In the genomic region with DNA sequence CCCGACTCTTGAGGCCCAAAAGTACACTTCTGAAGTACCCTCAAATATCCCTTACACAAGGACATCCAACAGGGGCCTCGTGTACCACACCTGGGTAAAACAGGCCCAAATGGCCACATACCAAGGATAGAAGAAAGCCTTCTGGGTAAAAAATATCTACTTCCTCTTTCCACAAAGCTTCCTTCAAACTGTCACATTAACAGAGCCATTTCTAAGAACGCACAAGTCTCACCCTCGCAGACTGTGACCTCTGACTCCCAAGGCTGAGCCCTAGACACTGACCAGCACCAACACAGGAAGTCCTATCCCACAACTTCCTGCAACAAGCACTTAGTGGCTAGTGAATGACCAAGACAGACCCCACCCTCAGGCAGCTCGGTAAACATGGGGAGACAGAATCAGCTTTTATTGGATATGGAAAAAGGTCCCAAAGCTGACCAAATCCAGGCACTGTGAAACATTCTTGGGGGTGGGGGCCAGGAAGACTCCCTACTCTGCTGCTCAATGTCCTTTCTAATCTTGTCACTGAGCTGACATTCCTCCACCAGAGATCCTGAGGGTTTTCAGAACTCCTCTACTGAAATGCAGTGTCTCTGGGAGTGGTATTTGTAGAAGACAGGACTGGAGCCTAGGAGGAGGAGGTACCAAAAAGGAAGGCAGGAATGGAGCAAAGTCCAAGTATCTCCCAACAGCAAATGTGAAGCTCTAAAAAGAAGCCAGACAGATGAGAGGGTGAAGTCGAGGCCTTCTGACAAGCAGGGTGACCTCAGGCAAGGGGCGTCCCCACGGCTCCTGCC, we compare ENCODE assay signal across 9 cellular contexts. TPM values are rescaled to one million over a fixed set of nuclear protein-coding genes. Genes with fewer than 3 reads are reported as not detected.
DNase-seq lines count a peak whose midpoint lies in the region; ATAC-seq, FAIRE-seq and TF ChIP-seq lines count a peak whose summit lies in the region.
"Had no signal": no experiment of that assay in that cellular context is flagged by ENCODE, and none has a peak within 500 bp of the region (broad histone marks: within the 10 kb centered on the region; RNA-seq: fewer than 3 reads in every experiment).

No MANE protein-coding gene starts in this region.

- H3K36me3 ChIP-seq in astrocyte (ENCODE audit: insufficient read depth, low read length) (peaks cover 30% of the 10 kb centered on the region), liver (ENCODE audit: control insufficient read depth in 4 of 4, insufficient read depth in 3 of 4, low read depth in 1 of 4, low read length in 3 of 4) (peaks cover 3 to 22% (median 16%) of the 10 kb centered on the region in 4 donors)

- H3K4me3 ChIP-seq in astrocyte (ENCODE audit: insufficient read depth, low read depth, low read length): no peak overlapping the region
- no peak overlapping the region for H3K4me3 ChIP-seq in liver (ENCODE audit: low read depth in 1 of 3, low read length in 3 of 3)

- H3K79me2 ChIP-seq in astrocyte (ENCODE audit: insufficient read depth, low read length): peaks cover 85% of the 10 kb centered on the region

- no peak for ATAC-seq in GM19395 (IDR thresholded peaks at IDR 0.05; ENCODE audit: unreplicated experiment)

- peak overlapping the region; percentile 92 for H3K27ac ChIP-seq in astrocyte (ENCODE audit: low read depth, low read length)
- H3K27ac ChIP-seq in liver (ENCODE audit: low read depth in 1 of 2, low read length in 2 of 2): peak overlapping the region; percentile 72 to 84

- H3K36me3 Mint-ChIP-seq in astrocyte (ENCODE audit: low read depth, unreplicated experiment): peaks cover 26% of the 10 kb centered on the region
- H3K36me3 Mint-ChIP-seq in type B pancreatic cell: peaks cover 38% of the 10 kb centered on the region

- in situ Hi-C loops in KBM-7 (cut with MboI; ENCODE audit: low pct_unique_long_range_greater_than_20kb, low sequenced_read_pairs): no loop called here

- peak overlapping the region; percentile 87 for H3K4me2 ChIP-seq in astrocyte (ENCODE audit: low read length)

- no peaks in the 10 kb centered on the region for H3K9me3 ChIP-seq in astrocyte (ENCODE audit: insufficient read depth, low read depth, low read length)
- H3K9me3 ChIP-seq in liver (ENCODE audit: control insufficient read depth in 4 of 4, low read length in 3 of 4): no peaks in the 10 kb centered on the region

- no peak for TF ChIP-seq CTCF in astrocyte (IDR thresholded peaks at IDR 0.05; ENCODE audit: insufficient read depth, low read depth, low read length)
- TF ChIP-seq CTCF in liver (IDR thresholded peaks at IDR 0.05; ENCODE audit: low read depth, low read length, missing input control): no peak
- no peak for TF ChIP-seq CTCF in type B pancreatic cell (conservative IDR thresholded peaks at IDR 0.05)

- H3K27me3 ChIP-seq in astrocyte (ENCODE audit: insufficient read depth, low read length) (no peaks in the 10 kb centered on the region), liver (ENCODE audit: control insufficient read depth in 4 of 4, insufficient read depth in 4 of 4, low read length in 3 of 4) (no peaks in the 10 kb centered on the region)

- H3K4me1 ChIP-seq in astrocyte (ENCODE audit: insufficient read depth, low read length) (peaks cover 73% of the 10 kb centered on the region), liver (ENCODE audit: control insufficient read depth in 4 of 4, insufficient read depth in 4 of 4, low read length in 3 of 4) (peaks cover 6 to 30% (median 15%) of the 10 kb centered on the region in 4 donors)

- H3K4me1 Mint-ChIP-seq in astrocyte (ENCODE audit: low read depth, unreplicated experiment) (peaks cover 87% of the 10 kb centered on the region), type B pancreatic cell (ENCODE audit: unreplicated experiment) (peaks cover 74% of the 10 kb centered on the region)

- H3K27ac Mint-ChIP-seq in astrocyte (ENCODE audit: unreplicated experiment) (peak overlapping the region; percentile 100), type B pancreatic cell (peak overlapping the region; percentile 92)

- H3K9me3 Mint-ChIP-seq in astrocyte (ENCODE audit: unreplicated experiment): no peaks in the 10 kb centered on the region
- H3K9me3 Mint-ChIP-seq in type B pancreatic cell: no peaks in the 10 kb centered on the region

- DNase-seq in AG20443 (ENCODE audit: low spot score) (peak; percentile 33), KBM-7 (peak; percentile 70), astrocyte (ENCODE audit: low read depth) (peak; percentile 57), type B pancreatic cell (ENCODE audit: extremely low spot score, unreplicated experiment) (no peak), NCI-H69 (lab: John Stamatoyannopoulos, UW) (no peak), NCI-H446 treated with DMSO at 0.1 percent for 48 hours (lab: John Stamatoyannopoulos, UW) (no peak)

- no peak for TF ChIP-seq RAD21 in liver (IDR thresholded peaks at IDR 0.05)

- 64% methylated on average over 8 of the region's 8 CpGs for WGBS in liver

- peak overlapping the region; percentile 83 for H3K9ac ChIP-seq in astrocyte (ENCODE audit: low read length)
- no peak overlapping the region for H3K9ac ChIP-seq in liver (ENCODE audit: low read depth in 1 of 2, low read length in 2 of 2)

- H3K4me3 Mint-ChIP-seq in astrocyte (ENCODE audit: unreplicated experiment) (peak overlapping the region; percentile 52), type B pancreatic cell (peak overlapping the region; percentile 65)

- no peak for FAIRE-seq in astrocyte (lab: Jason Lieb, UNC)
- FAIRE-seq: bronchial epithelial cell had no signal

- no peak overlapping the region for H2AFZ ChIP-seq in astrocyte (ENCODE audit: low read depth, low read length)

- H4K20me1 ChIP-seq in astrocyte (ENCODE audit: insufficient read depth, low read length): peaks cover 13% of the 10 kb centered on the region

- H3K27me3 Mint-ChIP-seq in astrocyte (ENCODE audit: low read depth, unreplicated experiment): no peaks in the 10 kb centered on the region
- H3K27me3 Mint-ChIP-seq in type B pancreatic cell: no peaks in the 10 kb centered on the region

TF ChIP-seq in liver, 16 proteins besides CTCF, POLR2A, EP300 and RAD21:
- TF ChIP-seq EGR1 (IDR thresholded peaks at IDR 0.05; ENCODE audit: low read depth in 2 of 2): peak in 1 of 2 donors; percentile 35
- TF ChIP-seq, protein P1, sequence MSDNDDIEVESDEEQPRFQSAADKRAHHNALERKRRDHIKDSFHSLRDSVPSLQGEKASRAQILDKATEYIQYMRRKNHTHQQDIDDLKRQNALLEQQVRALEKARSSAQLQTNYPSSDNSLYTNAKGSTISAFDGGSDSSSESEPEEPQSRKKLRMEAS (IDR thresholded peaks at IDR 0.05): peak; percentile 61
- no peak for TF ChIP-seq TAF1 (conservative IDR thresholded peaks at IDR 0.05)
- TF ChIP-seq FOXA2 (IDR thresholded peaks at IDR 0.05): no peak
- TF ChIP-seq, protein P2, sequence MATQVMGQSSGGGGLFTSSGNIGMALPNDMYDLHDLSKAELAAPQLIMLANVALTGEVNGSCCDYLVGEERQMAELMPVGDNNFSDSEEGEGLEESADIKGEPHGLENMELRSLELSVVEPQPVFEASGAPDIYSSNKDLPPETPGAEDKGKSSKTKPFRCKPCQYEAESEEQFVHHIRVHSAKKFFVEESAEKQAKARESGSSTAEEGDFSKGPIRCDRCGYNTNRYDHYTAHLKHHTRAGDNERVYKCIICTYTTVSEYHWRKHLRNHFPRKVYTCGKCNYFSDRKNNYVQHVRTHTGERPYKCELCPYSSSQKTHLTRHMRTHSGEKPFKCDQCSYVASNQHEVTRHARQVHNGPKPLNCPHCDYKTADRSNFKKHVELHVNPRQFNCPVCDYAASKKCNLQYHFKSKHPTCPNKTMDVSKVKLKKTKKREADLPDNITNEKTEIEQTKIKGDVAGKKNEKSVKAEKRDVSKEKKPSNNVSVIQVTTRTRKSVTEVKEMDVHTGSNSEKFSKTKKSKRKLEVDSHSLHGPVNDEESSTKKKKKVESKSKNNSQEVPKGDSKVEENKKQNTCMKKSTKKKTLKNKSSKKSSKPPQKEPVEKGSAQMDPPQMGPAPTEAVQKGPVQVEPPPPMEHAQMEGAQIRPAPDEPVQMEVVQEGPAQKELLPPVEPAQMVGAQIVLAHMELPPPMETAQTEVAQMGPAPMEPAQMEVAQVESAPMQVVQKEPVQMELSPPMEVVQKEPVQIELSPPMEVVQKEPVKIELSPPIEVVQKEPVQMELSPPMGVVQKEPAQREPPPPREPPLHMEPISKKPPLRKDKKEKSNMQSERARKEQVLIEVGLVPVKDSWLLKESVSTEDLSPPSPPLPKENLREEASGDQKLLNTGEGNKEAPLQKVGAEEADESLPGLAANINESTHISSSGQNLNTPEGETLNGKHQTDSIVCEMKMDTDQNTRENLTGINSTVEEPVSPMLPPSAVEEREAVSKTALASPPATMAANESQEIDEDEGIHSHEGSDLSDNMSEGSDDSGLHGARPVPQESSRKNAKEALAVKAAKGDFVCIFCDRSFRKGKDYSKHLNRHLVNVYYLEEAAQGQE (IDR thresholded peaks at IDR 0.05): peak; percentile 17
- TF ChIP-seq HNF4A (conservative IDR thresholded peaks at IDR 0.05): peak in 1 of 2 donors; percentile 49
- peak; percentile 61 to 80 for TF ChIP-seq GABPA (IDR thresholded peaks at IDR 0.05 in 1 of 2, conservative IDR thresholded peaks at IDR 0.05 in 1 of 2)
- peak; percentile 33 to 43 for TF ChIP-seq RXRA (IDR thresholded peaks at IDR 0.05)
- peak; percentile 51 for TF ChIP-seq SP1 (IDR thresholded peaks at IDR 0.05)
- peak; percentile 97 for TF ChIP-seq NR2F2 (IDR thresholded peaks at IDR 0.05)

RNA-seq across cellular contexts. Expression of a gene that starts 15.9 kb away (rescaled TPM):
- 118 and 120 TPM in 2 replicates for total RNA-seq in astrocyte
- total RNA-seq in liver: 10 to 100 TPM in 1 of 2 donors, 1 to 10 TPM in 1; 8.4 to 20.1 TPM
- 10 to 100 TPM in 1 of 2 donors, 1 to 10 TPM in 1; 4.2 to 11.4 TPM for polyA plus RNA-seq in liver
- total RNA-seq in type B pancreatic cell (ENCODE audit: low replicate concordance): 47.4 and 47.5 TPM in 2 replicates

RNA-seq across cellular contexts. Expression of a gene that starts 16.2 kb away (rescaled TPM):
- total RNA-seq in astrocyte (34.4 and 42.6 TPM in 2 replicates), liver (10 to 100 TPM; 29.1 to 43.4 TPM), type B pancreatic cell (ENCODE audit: low replicate concordance) (41.3 and 41.8 TPM in 2 replicates)
- polyA plus RNA-seq in liver: 10 to 100 TPM in 1 of 2 donors, 1 to 10 TPM in 1; 9.3 to 19.1 TPM

Comparison
In these comparisons a context has a peak if more than half of its experiments do, and no peak if none do; other contexts are left out.
1. DNase-seq: peak in AG20443 (single experiment), KBM-7 (single experiment) and astrocyte (single experiment); none in type B pancreatic cell (single experiment), NCI-H69 (single experiment) and NCI-H446 treated with DMSO at 0.1 percent for 48 hours (single experiment).